ENCODE assay signal across 8 cellular contexts in genomic region chr15:40382580-40383456, GRCh38. TPM values are rescaled to one million over a fixed set of nuclear protein-coding genes. Genes with fewer than 3 reads are reported as not detected.
DNase-seq lines count a peak whose midpoint lies in the region; ATAC-seq, FAIRE-seq and TF ChIP-seq lines count a peak whose summit lies in the region.

A gene with protein sequence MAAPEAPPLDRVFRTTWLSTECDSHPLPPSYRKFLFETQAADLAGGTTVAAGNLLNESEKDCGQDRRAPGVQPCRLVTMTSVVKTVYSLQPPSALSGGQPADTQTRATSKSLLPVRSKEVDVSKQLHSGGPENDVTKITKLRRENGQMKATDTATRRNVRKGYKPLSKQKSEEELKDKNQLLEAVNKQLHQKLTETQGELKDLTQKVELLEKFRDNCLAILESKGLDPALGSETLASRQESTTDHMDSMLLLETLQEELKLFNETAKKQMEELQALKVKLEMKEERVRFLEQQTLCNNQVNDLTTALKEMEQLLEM (plus strand): TSS chr15:40382721. CDS start chr15:40382836, 115 bp downstream.

- H3K27me3 ChIP-seq in SU-DHL-6 (ENCODE audit: low read length) = no peaks in the 10 kb centered on the region
- no peaks in the 10 kb centered on the region for H3K27me3 ChIP-seq in pancreas
- H3K27me3 ChIP-seq in thyroid gland = no peaks in the 10 kb centered on the region

- DNase-seq in GM12864 (ENCODE audit: low read depth) (peak; percentile 87), NCI-H1417 (lab: John Stamatoyannopoulos, UW) (peak; percentile 81 to 93 (median 84)), Right ventricle myocardium superior (peak; percentile 95), pancreas (peak; percentile 87 to 94 (median 91)), thyroid gland (peak; percentile 95 to 97)
- peak; percentile 91 for DNase-seq in activated naive CD8-positive, alpha-beta T cell treated with anti-CD3 and anti-CD28 coated beads for 36 hours

- H3K27ac ChIP-seq in SU-DHL-6 (ENCODE audit: low read depth, low read length) = peak within 1 kb of the TSS; percentile 53
- peak within 1 kb of the TSS in 1 of 4 donors; percentile 46 for H3K27ac ChIP-seq in pancreas
- peak within 1 kb of the TSS; percentile 94 to 97 (median 96) for H3K27ac ChIP-seq in thyroid gland

- H3K79me2 ChIP-seq in SU-DHL-6 (ENCODE audit: insufficient read depth, low read length) = peaks cover 29% of the 10 kb centered on the region

- H3K4me1 Mint-ChIP-seq in activated naive CD8-positive, alpha-beta T cell treated with anti-CD3 and anti-CD28 coated beads for 36 hours = peaks cover 20% of the 10 kb centered on the region

- peak within 1 kb of the TSS; percentile 85 for H3K9ac ChIP-seq in SU-DHL-6 (ENCODE audit: low read length)

- peaks cover 9% of the 10 kb centered on the region for H3K36me3 ChIP-seq in SU-DHL-6 (ENCODE audit: low read length)
- H3K36me3 ChIP-seq in pancreas = peaks cover 0 to 8% (median 0%) of the 10 kb centered on the region in 3 donors
- H3K36me3 ChIP-seq in thyroid gland = peaks cover 10 to 11% of the 10 kb centered on the region in 2 donors

- H2AFZ ChIP-seq in SU-DHL-6 (ENCODE audit: low read depth, low read length, severe bottlenecking) = peak within 1 kb of the TSS; percentile 89

- no peaks in the 10 kb centered on the region for H3K27me3 Mint-ChIP-seq in activated naive CD8-positive, alpha-beta T cell treated with anti-CD3 and anti-CD28 coated beads for 36 hours

- peak within 1 kb of the TSS; percentile 95 for H3K4me3 Mint-ChIP-seq in activated naive CD8-positive, alpha-beta T cell treated with anti-CD3 and anti-CD28 coated beads for 36 hours

- no peaks in the 10 kb centered on the region for H3F3A ChIP-seq in SU-DHL-6 (ENCODE audit: insufficient read depth)

- H3K4me2 ChIP-seq in SU-DHL-6 (ENCODE audit: low read depth, low read length, poor library complexity, severe bottlenecking) = peak within 1 kb of the TSS; percentile 77

- WGBS in pancreas, 2 donors = 3% methylated on average over 57 of the region's 57 CpGs
- 3 to 12% methylated on average over 20 to 44 of the region's 57 CpGs for WGBS in thyroid gland, 2 donors

- H3K4me1 ChIP-seq in pancreas (peaks cover 0 to 5% (median 0%) of the 10 kb centered on the region in 3 donors), thyroid gland (peaks cover 51 to 69% of the 10 kb centered on the region in 2 donors)

- intact Hi-C loops in Right ventricle myocardium superior (cut with DNase I) = no loop called here
- intact Hi-C loops in pancreas (cut with DNase I) = no loop called here
- intact Hi-C loops in thyroid gland (cut with DNase I) = no loop called here

- peak; percentile 98 for ATAC-seq in HG02759 (IDR thresholded peaks at IDR 0.05; ENCODE audit: unreplicated experiment)
- ATAC-seq in Right ventricle myocardium superior (ENCODE audit: poor library complexity) = peak; percentile 99
- ATAC-seq in pancreas = peak; percentile 98 to 100 (median 99)

- H3K27ac Mint-ChIP-seq in activated naive CD8-positive, alpha-beta T cell treated with anti-CD3 and anti-CD28 coated beads for 36 hours = peak within 1 kb of the TSS; percentile 88

- FAIRE-seq in pancreas (lab: Jason Lieb, UNC) = no peak

- H3K9me3 ChIP-seq in SU-DHL-6 (ENCODE audit: insufficient read depth, low read length) (no peaks in the 10 kb centered on the region), pancreas (no peaks in the 10 kb centered on the region), thyroid gland (no peaks in the 10 kb centered on the region)

- no peaks in the 10 kb centered on the region for H3K9me2 ChIP-seq in SU-DHL-6 (replicated peaks; ENCODE audit: insufficient read depth, low read length)

- H3K4me3 ChIP-seq in GM12864 (ENCODE audit: low read depth, low read length) = peak within 1 kb of the TSS; percentile 99
- peak within 1 kb of the TSS; percentile 84 for H3K4me3 ChIP-seq in SU-DHL-6 (ENCODE audit: insufficient read depth, low read length, poor library complexity, severe bottlenecking)
- peak within 1 kb of the TSS; percentile 75 to 89 (median 84) for H3K4me3 ChIP-seq in pancreas
- H3K4me3 ChIP-seq in thyroid gland (replicated peaks in 1 of 3) = peak within 1 kb of the TSS; percentile 84 to 91 (median 89)

- TF ChIP-seq POLR2A in thyroid gland (IDR thresholded peaks at IDR 0.05) = peak; percentile 72 to 97

- no peak for TF ChIP-seq CTCF in GM12864 (IDR thresholded peaks at IDR 0.05; ENCODE audit: low read depth, low read length, missing control alignments)
- TF ChIP-seq CTCF in SU-DHL-6 (IDR thresholded peaks at IDR 0.05; ENCODE audit: insufficient read depth, low read length, poor library complexity, severe bottlenecking) = no peak
- TF ChIP-seq CTCF in pancreas (IDR thresholded peaks at IDR 0.05) = no peak
- TF ChIP-seq CTCF in thyroid gland (IDR thresholded peaks at IDR 0.05) = no peak

- no peaks in the 10 kb centered on the region for H4K20me1 ChIP-seq in SU-DHL-6 (ENCODE audit: low read depth, low read length)

- H3K36me3 Mint-ChIP-seq in activated naive CD8-positive, alpha-beta T cell treated with anti-CD3 and anti-CD28 coated beads for 36 hours = peaks cover 26% of the 10 kb centered on the region

- no peaks in the 10 kb centered on the region for H3K9me3 Mint-ChIP-seq in activated naive CD8-positive, alpha-beta T cell treated with anti-CD3 and anti-CD28 coated beads for 36 hours

RNA-seq across cellular contexts. Expression of the gene that starts here (rescaled TPM):
- 10 to 100 TPM; 54.3 to 56.3 TPM for total RNA-seq in activated naive CD8-positive, alpha-beta T cell treated with anti-CD3 and anti-CD28 coated beads for 36 hours
- 7.9 TPM for total RNA-seq in Right ventricle myocardium superior
- total RNA-seq in pancreas = 1 to 10 TPM; 2.2 to 8.4 (median 3.3) TPM
- 1 to 10 TPM; 3.1 to 5.3 TPM for polyA plus RNA-seq in pancreas
- total RNA-seq in thyroid gland = 100 to 1,000 TPM; 216 to 342 (median 251) TPM
